Comparison of ENCODE assay signal across 20 cellular contexts in the genomic region with DNA sequence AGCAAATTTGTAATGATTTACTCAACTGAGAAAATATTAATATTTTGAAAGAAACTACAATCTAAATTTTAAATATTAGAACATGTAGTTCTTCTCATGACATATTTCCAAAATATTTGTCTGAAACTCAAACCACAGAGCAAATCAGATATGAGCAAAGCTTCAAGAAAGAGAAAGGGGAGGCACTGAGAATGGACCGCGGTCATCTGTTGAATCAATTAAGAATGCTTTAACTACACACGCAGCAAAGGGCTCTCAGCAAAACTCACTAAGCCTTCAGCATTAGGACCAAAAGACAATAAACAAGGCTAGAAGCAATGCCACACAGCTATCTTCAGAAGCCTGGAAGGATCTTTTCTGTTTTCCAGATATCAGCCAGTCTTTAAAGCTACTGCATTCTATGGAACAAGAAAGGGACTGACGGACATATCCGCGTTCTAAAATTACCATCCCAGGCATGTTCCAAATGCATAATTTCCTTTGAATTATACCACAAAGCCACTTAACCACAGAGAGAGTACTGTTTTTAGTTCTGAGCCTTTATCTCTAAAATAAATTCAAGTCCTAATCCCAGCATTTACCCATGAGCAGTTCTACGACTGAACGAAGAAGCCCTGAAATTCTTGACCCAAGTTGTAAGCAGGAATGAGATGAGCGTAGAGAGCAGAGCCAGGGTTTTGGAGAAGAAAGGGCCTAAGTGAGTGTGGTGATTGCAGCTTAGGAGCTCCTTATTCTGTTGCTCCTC.
"Had no signal": no experiment of that assay in that cellular context is flagged by ENCODE, and none has a peak within 500 bp of the region (broad histone marks: within the 10 kb centered on the region; RNA-seq: fewer than 3 reads in every experiment).

No MANE protein-coding gene starts in this region.

- H2AFZ ChIP-seq: parathyroid adenoma had no signal

- H3K79me2 ChIP-seq: parathyroid adenoma had no signal

- H3K4me3 ChIP-seq: right atrium auricular region, testis, uterus had no signal

- DNase-seq: activated CD4-positive, alpha-beta T cell treated with anti-CD3 and anti-CD28 coated beads for 36 hours; activated CD4-positive, CD25-positive, alpha-beta regulatory T cell; activated CD8-positive, alpha-beta memory T cell treated with anti-CD3 and anti-CD28 coated beads, Interleukin-2, amount 10 ng/mL, durations not matched to agents 7 days and 5 days; activated CD8-positive, alpha-beta T cell treated with anti-CD3 and anti-CD28 coated beads, Interleukin-2, amount 10 ng/mL, durations not matched to agents 7 days and 5 days; activated T-cell treated with anti-CD3 and anti-CD28 coated beads, Interleukin-2, amount 50 U/mL, for 48 hours; brain microvascular endothelial cell; cortex of kidney; effector memory CD8-positive, alpha-beta T cell; erythroblast; mammary epithelial cell; midbrain; naive thymus-derived CD4-positive, alpha-beta T cell; nucleus accumbens; stimulated activated CD4-positive, alpha-beta T cell treated with anti-CD3 and anti-CD28 coated beads, Interleukin-2, amount 100 ng/mL, for 48 hours; stimulated activated naive CD8-positive, alpha-beta T cell treated with anti-CD3 and anti-CD28 coated beads, Interleukin-15, Interleukin-2, amounts not matched to agents 100 U/mL and 50 U/mL, for 24 hours; T-helper 1 cell; testis; uterus had no signal

- H3K9me3 ChIP-seq: right atrium auricular region, testis, uterus had no signal

- H3K27ac ChIP-seq: brain microvascular endothelial cell, parathyroid adenoma, right atrium auricular region, testis, uterus had no signal

- H3K36me3 ChIP-seq: brain microvascular endothelial cell, right atrium auricular region, uterus had no signal

- H3K9ac ChIP-seq: parathyroid adenoma had no signal

- H3K27me3 ChIP-seq: brain microvascular endothelial cell, right atrium auricular region, testis, uterus had no signal

- H3K4me1 ChIP-seq: parathyroid adenoma, right atrium auricular region, testis, uterus had no signal
